ENCODE assay signal across 12 cellular contexts in the genomic region with DNA sequence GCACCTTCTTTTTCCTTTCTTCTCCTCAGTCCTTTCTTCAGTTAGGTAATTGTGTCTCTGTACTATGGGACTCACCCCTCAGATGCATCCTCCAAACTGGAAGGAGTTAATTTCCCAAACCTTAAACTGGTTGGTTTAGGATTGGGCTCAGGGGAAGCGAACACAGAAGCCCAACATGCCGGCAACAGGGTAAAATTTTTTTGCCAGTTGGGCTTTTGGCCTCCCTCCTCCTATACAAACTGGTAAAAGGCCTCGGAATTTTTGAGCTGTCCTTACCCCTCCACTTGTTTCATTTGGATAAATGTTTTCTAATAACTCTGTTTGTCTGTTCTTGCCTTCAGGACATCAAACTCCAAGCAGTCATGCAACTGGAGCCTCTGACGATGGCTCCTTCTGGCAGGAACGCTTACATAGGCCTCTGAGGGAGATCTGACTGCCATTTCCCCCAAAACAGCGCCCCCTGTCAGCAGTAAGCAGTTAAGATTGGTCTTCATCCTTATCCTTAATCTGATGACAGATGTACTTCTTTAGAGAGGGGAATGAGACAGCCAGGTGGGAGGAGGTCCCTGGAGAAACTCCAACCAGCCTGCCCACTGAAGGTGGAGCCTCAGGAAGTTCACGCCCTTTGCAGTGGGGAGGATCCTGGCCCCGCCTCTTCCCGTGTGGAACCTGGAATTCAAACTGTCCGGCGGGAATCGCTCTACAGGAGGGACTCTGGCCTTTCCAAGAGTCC. TPM values are rescaled to one million over a fixed set of nuclear protein-coding genes. Genes with fewer than 3 reads are reported as not detected.
A peak's percentile ranks its signal among the peaks of the same experiment; 100 is the strongest.
DNase-seq lines count a peak whose midpoint lies in the region; ATAC-seq and TF ChIP-seq lines count a peak whose summit lies in the region.
"Had no signal": no experiment of that assay in that cellular context is flagged by ENCODE, and none has a peak within 500 bp of the region (broad histone marks: within the 10 kb centered on the region; RNA-seq: fewer than 3 reads in every experiment).

No MANE protein-coding gene starts in this region.

- H3K36me3 ChIP-seq in Karpas-422 (ENCODE audit: insufficient read depth, low read length) (no peaks in the 10 kb centered on the region), upper lobe of right lung (no peaks in the 10 kb centered on the region)
- H3K36me3 ChIP-seq: esophagus muscularis mucosa had no signal

- H4K20me1 ChIP-seq in Karpas-422 (ENCODE audit: insufficient read depth, low read depth, low read length) = no peaks in the 10 kb centered on the region

- no peak overlapping the region for H3K4me3 Mint-ChIP-seq in nephron progenitor cell
- H3K4me3 Mint-ChIP-seq: HFFc6 had no signal

- H3K9me2 ChIP-seq in Karpas-422 (replicated peaks; ENCODE audit: insufficient read depth, low read length) = no peaks in the 10 kb centered on the region

- H3K27me3 ChIP-seq in Karpas-422 (ENCODE audit: low read length) = no peaks in the 10 kb centered on the region
- no peaks in the 10 kb centered on the region for H3K27me3 ChIP-seq in upper lobe of right lung
- H3K27me3 ChIP-seq: esophagus muscularis mucosa had no signal

- TF ChIP-seq CTCF in GM12865 (IDR thresholded peaks at IDR 0.05; ENCODE audit: insufficient read depth, low read depth, low read length, missing control alignments) (peak; percentile 25), nephron progenitor cell (IDR thresholded peaks at IDR 0.05) (no peak), upper lobe of right lung (IDR thresholded peaks at IDR 0.05) (no peak)

- H3K4me3 ChIP-seq in GM12865 (ENCODE audit: low read depth, low read length) = no peak overlapping the region
- no peak overlapping the region for H3K4me3 ChIP-seq in Karpas-422 (ENCODE audit: low read length)
- H3K4me3 ChIP-seq in upper lobe of right lung = no peak overlapping the region
- H3K4me3 ChIP-seq: esophagus muscularis mucosa had no signal

- no peak overlapping the region for H3K4me2 ChIP-seq in Karpas-422 (ENCODE audit: low read depth, low read length, poor library complexity, severe bottlenecking)

- no peak overlapping the region for H2AFZ ChIP-seq in Karpas-422 (ENCODE audit: low read length)

- no peaks in the 10 kb centered on the region for H3K79me2 ChIP-seq in Karpas-422 (ENCODE audit: low read length)

- DNase-seq in GM12865 (ENCODE audit: low read depth) (peak; percentile 35), Karpas-422 (peak; percentile 72), SW480 (ENCODE audit: low spot score) (peak; percentile 26), nephron progenitor cell (peak; percentile 6), upper lobe of right lung (no peak), NCI-H1436 (lab: John Stamatoyannopoulos, UW) (no peak)
- DNase-seq: HFFc6; left colon; NCI-H2081; stimulated activated naive CD8-positive, alpha-beta T cell treated with anti-CD3 and anti-CD28 coated beads, Interleukin-15, Interleukin-2, amounts not matched to agents 100 U/mL and 50 U/mL, for 24 hours had no signal

- no peak overlapping the region for H3K9ac ChIP-seq in Karpas-422 (ENCODE audit: low read length)

- no peak for ATAC-seq in GM18511 (IDR thresholded peaks at IDR 0.05; ENCODE audit: unreplicated experiment)
- no peak for ATAC-seq in upper lobe of right lung
- ATAC-seq: left colon; stimulated activated naive CD8-positive, alpha-beta T cell treated with anti-CD3 and anti-CD28 coated beads, Interleukin-15, Interleukin-2, amounts not matched to agents 100 U/mL and 50 U/mL, for 24 hours had no signal

- H3K27ac ChIP-seq in Karpas-422 (ENCODE audit: low read length) = no peak overlapping the region
- no peak overlapping the region for H3K27ac ChIP-seq in upper lobe of right lung
- H3K27ac ChIP-seq: esophagus muscularis mucosa had no signal

- H3K4me1 Mint-ChIP-seq in nephron progenitor cell = no peaks in the 10 kb centered on the region

- H3K4me1 ChIP-seq in Karpas-422 (ENCODE audit: low read length) = no peaks in the 10 kb centered on the region
- no peaks in the 10 kb centered on the region for H3K4me1 ChIP-seq in upper lobe of right lung
- H3K4me1 ChIP-seq: esophagus muscularis mucosa had no signal

- H3K9me3 Mint-ChIP-seq in nephron progenitor cell = peaks cover 21% of the 10 kb centered on the region

- H3K27ac Mint-ChIP-seq in nephron progenitor cell = no peak overlapping the region
- H3K27ac Mint-ChIP-seq: HFFc6 had no signal

- no peaks in the 10 kb centered on the region for H3K27me3 Mint-ChIP-seq in nephron progenitor cell (ENCODE audit: low read depth, poor library complexity)

- peaks cover 8% of the 10 kb centered on the region for H3K36me3 Mint-ChIP-seq in nephron progenitor cell (ENCODE audit: low read depth)

- H3K9me3 ChIP-seq in Karpas-422 (ENCODE audit: low read length) (peaks cover 9% of the 10 kb centered on the region; the same call in 1 of the 2 replicates), upper lobe of right lung (peaks cover 16% of the 10 kb centered on the region)

- intact Hi-C loops in upper lobe of right lung (cut with DNase I) = no loop called here

RNA-seq across cellular contexts. Expression of a gene that starts 57.8 kb away (rescaled TPM):
- not detected in 2 replicates for total RNA-seq in Karpas-422 (2014; rRNA removed; shearing (Covaris generic); ENCODE audit: low replicate concordance)
- total RNA-seq in upper lobe of right lung = 3.2 TPM
- total RNA-seq: HFFc6 had no signal

Comparison
In these comparisons a context has a peak if more than half of its experiments do, and no peak if none do; other contexts are left out.
1. DNase-seq: peak in GM12865 (single experiment), Karpas-422 (single experiment), SW480 (single experiment) and nephron progenitor cell (single experiment); none in upper lobe of right lung (single experiment) and NCI-H1436 (single experiment).